ENCODE assay signal across 8 cellular contexts in the genomic region with DNA sequence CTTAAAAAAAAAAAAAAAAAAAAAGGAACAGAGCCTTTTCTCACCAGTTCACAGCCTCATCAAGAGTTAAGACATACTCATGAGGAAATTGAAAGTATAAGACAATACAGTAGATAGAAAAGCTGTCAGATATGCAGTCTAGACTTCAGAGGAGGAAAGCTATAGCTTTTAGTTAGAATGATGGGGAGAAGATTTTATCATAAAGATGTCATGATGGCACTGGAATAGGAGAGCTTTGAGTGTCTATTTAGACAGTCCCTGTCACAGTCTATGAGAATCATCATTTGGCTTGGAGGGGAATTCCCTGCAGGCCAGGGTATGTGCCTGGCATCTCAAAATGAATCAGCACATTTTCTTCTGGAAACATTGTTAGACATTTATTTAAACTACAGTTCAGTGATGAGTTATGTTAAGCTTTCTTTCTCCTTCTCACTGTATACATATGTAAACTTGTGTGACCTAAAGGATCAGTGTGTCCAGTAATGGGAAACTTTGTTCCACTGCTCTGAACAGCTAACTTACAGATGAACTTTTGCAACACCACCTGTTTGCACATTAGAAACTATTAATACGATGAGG. TPM values are rescaled to one million over a fixed set of nuclear protein-coding genes. Genes with fewer than 3 reads are reported as not detected.
DNase-seq lines count a peak whose midpoint lies in the region; ATAC-seq, FAIRE-seq and TF ChIP-seq lines count a peak whose summit lies in the region.

No MANE protein-coding gene starts in this region.

- CTCF ChIA-PET in activated CD8-positive, alpha-beta T cell treated with anti-CD3 and anti-CD28 coated beads, Interleukin-2, amount 10 ng/mL, durations not matched to agents 7 days and 5 days (lab: Charles Lee): interaction anchor here (0.7 to 2.9 kb wide), 5 partner anchors 9 to 109 kb away, joined by 3 to 14 read pairs (median 6); a partner anchor contains a TSS

- peaks cover 27% of the 10 kb centered on the region for H4K20me1 ChIP-seq in osteoblast (ENCODE audit: insufficient read depth, low read length)

- peaks cover 75% of the 10 kb centered on the region for H3K4me1 Mint-ChIP-seq in activated CD8-positive, alpha-beta T cell treated with anti-CD3 and anti-CD28 coated beads, Interleukin-2, amount 10 ng/mL, durations not matched to agents 7 days and 5 days (ENCODE audit: low read depth)

- DNase-seq in GM12892 (ENCODE audit: insufficient read length): no peak
- DNase-seq in activated CD8-positive, alpha-beta T cell treated with anti-CD3 and anti-CD28 coated beads, Interleukin-2, amount 10 ng/mL, durations not matched to agents 7 days and 5 days: no peak
- peak; percentile 85 for DNase-seq in osteoblast (ENCODE audit: insufficient read length, low spot score, missing footprints)
- no peak for DNase-seq in heart left ventricle
- DNase-seq in upper lobe of right lung: no peak
- no peak for DNase-seq in activated gamma-delta T cell (lab: John Stamatoyannopoulos, UW)

- intact Hi-C loops in heart left ventricle (cut with DNase I): no loop called here
- intact Hi-C loops in upper lobe of right lung (cut with DNase I): no loop called here

- peak; percentile 78 for FAIRE-seq in GM12892 (lab: Jason Lieb, UNC)

- no peak for TF ChIP-seq CTCF in osteoblast (IDR thresholded peaks at IDR 0.05; ENCODE audit: extremely low read depth, low read depth, low read length)
- no peak for TF ChIP-seq CTCF in heart left ventricle (IDR thresholded peaks at IDR 0.05)
- no peak for TF ChIP-seq CTCF in upper lobe of right lung (IDR thresholded peaks at IDR 0.05)

- H3K4me3 ChIP-seq in osteoblast (ENCODE audit: insufficient read depth, low read length): no peak overlapping the region
- H3K4me3 ChIP-seq in heart left ventricle: no peak overlapping the region
- H3K4me3 ChIP-seq in upper lobe of right lung: no peak overlapping the region

- ATAC-seq in HG03066 (IDR thresholded peaks at IDR 0.05; ENCODE audit: low read depth, unreplicated experiment) (peak; percentile 18), heart left ventricle (no peak), upper lobe of right lung (no peak), HG02981 (IDR thresholded peaks at IDR 0.05; ENCODE audit: unreplicated experiment) (no peak)
- no peak for ATAC-seq in activated CD8-positive, alpha-beta T cell treated with anti-CD3 and anti-CD28 coated beads, Interleukin-2, amount 10 ng/mL, durations not matched to agents 7 days and 5 days

- H3K36me3 Mint-ChIP-seq in activated CD8-positive, alpha-beta T cell treated with anti-CD3 and anti-CD28 coated beads, Interleukin-2, amount 10 ng/mL, durations not matched to agents 7 days and 5 days (ENCODE audit: low read depth): peaks cover 33% of the 10 kb centered on the region

- no peaks in the 10 kb centered on the region for H3K9me3 Mint-ChIP-seq in activated CD8-positive, alpha-beta T cell treated with anti-CD3 and anti-CD28 coated beads, Interleukin-2, amount 10 ng/mL, durations not matched to agents 7 days and 5 days (ENCODE audit: insufficient read depth)

- H2AFZ ChIP-seq in osteoblast (ENCODE audit: low read length): no peak overlapping the region

- no peaks in the 10 kb centered on the region for H3K27me3 ChIP-seq in osteoblast (ENCODE audit: insufficient read depth, low read length)
- no peaks in the 10 kb centered on the region for H3K27me3 ChIP-seq in heart left ventricle
- H3K27me3 ChIP-seq in upper lobe of right lung: no peaks in the 10 kb centered on the region

- H3K4me1 ChIP-seq in osteoblast (ENCODE audit: insufficient read depth, low read length): peaks cover 40% of the 10 kb centered on the region
- peaks cover 7 to 72% (median 32%) of the 10 kb centered on the region in 12 donors for H3K4me1 ChIP-seq in heart left ventricle
- H3K4me1 ChIP-seq in upper lobe of right lung: peaks cover 35% of the 10 kb centered on the region

- peak overlapping the region; percentile 8 for H3K27ac Mint-ChIP-seq in activated CD8-positive, alpha-beta T cell treated with anti-CD3 and anti-CD28 coated beads, Interleukin-2, amount 10 ng/mL, durations not matched to agents 7 days and 5 days

- 45 to 85% (median 76%) methylated on average over 1 of the region's 1 CpG for WGBS in heart left ventricle, 4 donors

- TF ChIP-seq POLR2A in GM12892 (IDR thresholded peaks at IDR 0.05; ENCODE audit: low read depth, low read length) (no peak), heart left ventricle (IDR thresholded peaks at IDR 0.05) (no peak)

- H3K36me3 ChIP-seq in osteoblast (ENCODE audit: insufficient read depth, low read length) (no peaks in the 10 kb centered on the region), heart left ventricle (peaks cover 0 to 4% (median 0%) of the 10 kb centered on the region in 9 donors), upper lobe of right lung (peaks cover 4% of the 10 kb centered on the region)

- POLR2A ChIA-PET in activated CD8-positive, alpha-beta T cell treated with anti-CD3 and anti-CD28 coated beads, Interleukin-2, amount 10 ng/mL, durations not matched to agents 7 days and 5 days (lab: Charles Lee): interaction anchor here (1.0 to 10.6 kb wide), 6 partner anchors 9 to 185 kb away, joined by 3 to 82 read pairs (median 4); a partner anchor contains a TSS

- H3K4me2 ChIP-seq in osteoblast (ENCODE audit: insufficient read depth, low read length): peak overlapping the region; percentile 37

- no peaks in the 10 kb centered on the region for H3K27me3 Mint-ChIP-seq in activated CD8-positive, alpha-beta T cell treated with anti-CD3 and anti-CD28 coated beads, Interleukin-2, amount 10 ng/mL, durations not matched to agents 7 days and 5 days (ENCODE audit: low read depth)

- H3K27ac ChIP-seq in osteoblast (ENCODE audit: low read depth, low read length) (peak overlapping the region; percentile 29), heart left ventricle (peak overlapping the region in 1 of 12 donors; percentile 68), upper lobe of right lung (no peak overlapping the region)

- H3K9me3 ChIP-seq in osteoblast (ENCODE audit: low read depth, low read length): no peaks in the 10 kb centered on the region
- no peaks in the 10 kb centered on the region for H3K9me3 ChIP-seq in heart left ventricle
- H3K9me3 ChIP-seq in upper lobe of right lung: no peaks in the 10 kb centered on the region

- H3K4me3 Mint-ChIP-seq in activated CD8-positive, alpha-beta T cell treated with anti-CD3 and anti-CD28 coated beads, Interleukin-2, amount 10 ng/mL, durations not matched to agents 7 days and 5 days: peak overlapping the region; percentile 32

- peaks cover 33% of the 10 kb centered on the region for H3K79me2 ChIP-seq in osteoblast (ENCODE audit: insufficient read depth, low read length)

RNA-seq across cellular contexts. Expression of a gene that starts 2.9 kb away (rescaled TPM):
- polyA plus RNA-seq in GM12892 (2012; ENCODE audit: missing spikeins): 25.5 TPM
- total RNA-seq in activated CD8-positive, alpha-beta T cell treated with anti-CD3 and anti-CD28 coated beads, Interleukin-2, amount 10 ng/mL, durations not matched to agents 7 days and 5 days: 10 to 100 TPM; 61.0 to 64.6 TPM
- total RNA-seq in osteoblast (25.0 and 27.4 TPM in 2 replicates), heart left ventricle (10 to 100 TPM; 16.4 to 46.2 (median 26.4) TPM), upper lobe of right lung (58.7 TPM)
- 10 to 100 TPM; 15.4 to 44.6 TPM for polyA plus RNA-seq in heart left ventricle
